In genomic region chr12:103734847-103735246, GRCh38 we compare ENCODE assay signal across 38 cellular contexts.
"Had no signal": no experiment of that assay in that cellular context is flagged by ENCODE, and none has a peak within 500 bp of the region (broad histone marks: within the 10 kb centered on the region; RNA-seq: fewer than 3 reads in every experiment).

No MANE protein-coding gene starts in this region.

- H3K4me1 ChIP-seq: ascending aorta, body of pancreas, breast epithelium had no signal

- H3K9me3 ChIP-seq: body of pancreas had no signal

- H3K36me3 Mint-ChIP-seq: activated naive CD4-positive, alpha-beta T cell treated with anti-CD3 and anti-CD28 coated beads, Interleukin-2, amount 10 ng/mL, durations not matched to agents 7 days and 5 days; activated naive CD8-positive, alpha-beta T cell treated with anti-CD3 and anti-CD28 coated beads for 36 hours; activated naive CD8-positive, alpha-beta T cell treated with anti-CD3 and anti-CD28 coated beads, Interleukin-2, amount 10 ng/mL, durations not matched to agents 7 days and 5 days; brain had no signal

- FAIRE-seq: astrocyte had no signal

- H3K27ac ChIP-seq: ascending aorta, body of pancreas, brain microvascular endothelial cell, breast epithelium, cardiac muscle cell had no signal

- DNase-seq: activated effector memory CD4-positive, alpha-beta T cell treated with anti-CD3 and anti-CD28 coated beads, Interleukin-2, amount 50 U/mL, for 16 hours; activated effector memory CD4-positive, alpha-beta T cell treated with Interleukin-2 at 50 U/mL for 16 hours; activated gamma-delta T cell; activated gamma-delta T cell treated with Interleukin-2 at 50 U/mL for 16 hours; activated naive CD4-positive, alpha-beta T cell; activated naive CD4-positive, alpha-beta T cell treated with anti-CD3 and anti-CD28 coated beads for 36 hours; activated naive CD4-positive, alpha-beta T cell treated with anti-CD3 and anti-CD28 coated beads, Interleukin-2, amount 10 ng/mL, durations not matched to agents 7 days and 5 days; activated naive CD4-positive, alpha-beta T cell treated with anti-CD3 and anti-CD28 coated beads, Interleukin-2, amount 50 U/mL, for 16 hours; activated naive CD4-positive, alpha-beta T cell treated with Interleukin-2 at 50 U/mL for 16 hours; activated naive CD8-positive, alpha-beta T cell treated with anti-CD3 and anti-CD28 coated beads for 36 hours; activated naive CD8-positive, alpha-beta T cell treated with anti-CD3 and anti-CD28 coated beads, Interleukin-2, amount 10 ng/mL, durations not matched to agents 7 days and 5 days; activated naive CD8-positive, alpha-beta T cell treated with anti-CD3 and anti-CD28 coated beads, Interleukin-2, amount 50 U/mL, for 24 hours; activated T-cell treated with anti-CD3 and anti-CD28 coated beads, Interleukin-2, amount 50 U/mL, for 1 hour; activated T-cell treated with anti-CD3 and anti-CD28 coated beads, Interleukin-2, amount 50 U/mL, for 24 hours; activated T-cell treated with anti-CD3 and anti-CD28 coated beads, Interleukin-2, amount 50 U/mL, for 4 hours; activated T-cell treated with anti-CD3 and anti-CD28 coated beads, Interleukin-2, amount 50 U/mL, for 48 hours; activated T-cell treated with anti-CD3 and anti-CD28 coated beads, Interleukin-2, amount 50 U/mL, for 72 hours; amniotic stem cell; amygdala; anterior cingulate cortex; aorta; body of pancreas; brain microvascular endothelial cell; caudate nucleus; central memory CD4-positive, alpha-beta T cell; cerebellar nuclear complex had no signal

- H3K4me3 Mint-ChIP-seq: activated naive CD4-positive, alpha-beta T cell treated with anti-CD3 and anti-CD28 coated beads for 36 hours; activated naive CD4-positive, alpha-beta T cell treated with anti-CD3 and anti-CD28 coated beads, Interleukin-2, amount 10 ng/mL, durations not matched to agents 7 days and 5 days; activated naive CD4-positive, alpha-beta T cell treated with anti-CD3 and anti-CD28 coated beads, Interleukin-2, amount 50 U/mL, for 24 hours; activated naive CD8-positive, alpha-beta T cell; activated naive CD8-positive, alpha-beta T cell treated with anti-CD3 and anti-CD28 coated beads for 36 hours; activated naive CD8-positive, alpha-beta T cell treated with anti-CD3 and anti-CD28 coated beads, Interleukin-2, amount 10 ng/mL, durations not matched to agents 7 days and 5 days; activated naive CD8-positive, alpha-beta T cell treated with anti-CD3 and anti-CD28 coated beads, Interleukin-2, amount 50 U/mL, for 24 hours; activated T-cell treated with anti-CD3 and anti-CD28 coated beads, Interleukin-2, amount 50 U/mL, for 24 hours; activated T-cell treated with anti-CD3 and anti-CD28 coated beads, Interleukin-2, amount 50 U/mL, for 4 hours; activated T-cell treated with anti-CD3 and anti-CD28 coated beads, Interleukin-2, amount 50 U/mL, for 72 hours; activated T-helper 1 cell treated with anti-CD3 and anti-CD28 coated beads, Interleukin-12 subunit alpha, Interleukin-12 subunit beta, Interleukin-2, Interleukin-4 antibody, amounts not matched to agents 30 ng/mL and 10 ng/mL and 1 ng/mL, durations not matched to agents 14 hours and 24 hours and 36 hours; activated T-helper 17 cell treated with anti-CD3 and anti-CD28 coated beads, Interleukin-2, amount 50 U/mL, for 72 hours; brain; central memory CD8-positive, alpha-beta T cell had no signal

- H3K27ac Mint-ChIP-seq: activated naive CD4-positive, alpha-beta T cell treated with anti-CD3 and anti-CD28 coated beads for 36 hours; activated naive CD4-positive, alpha-beta T cell treated with anti-CD3 and anti-CD28 coated beads, Interleukin-2, amount 10 ng/mL, durations not matched to agents 7 days and 5 days; activated naive CD4-positive, alpha-beta T cell treated with anti-CD3 and anti-CD28 coated beads, Interleukin-2, amount 50 U/mL, for 24 hours; activated naive CD4-positive, alpha-beta T cell treated with anti-CD3 and anti-CD28 coated beads, Interleukin-2, amount 50 U/mL, for 72 hours; activated naive CD8-positive, alpha-beta T cell; activated naive CD8-positive, alpha-beta T cell treated with anti-CD3 and anti-CD28 coated beads for 36 hours; activated naive CD8-positive, alpha-beta T cell treated with anti-CD3 and anti-CD28 coated beads, Interleukin-2, amount 10 ng/mL, durations not matched to agents 7 days and 5 days; activated naive CD8-positive, alpha-beta T cell treated with anti-CD3 and anti-CD28 coated beads, Interleukin-2, amount 50 U/mL, for 24 hours; activated T-cell treated with anti-CD3 and anti-CD28 coated beads, Interleukin-2, amount 50 U/mL, for 24 hours; activated T-cell treated with anti-CD3 and anti-CD28 coated beads, Interleukin-2, amount 50 U/mL, for 72 hours; activated T-helper 1 cell treated with anti-CD3 and anti-CD28 coated beads, Interleukin-12 subunit alpha, Interleukin-12 subunit beta, Interleukin-2, Interleukin-4 antibody, amounts not matched to agents 30 ng/mL and 10 ng/mL and 1 ng/mL, durations not matched to agents 14 hours and 24 hours and 36 hours; activated T-helper 17 cell treated with anti-CD3 and anti-CD28 coated beads, Interleukin-2, amount 50 U/mL, for 72 hours; activated T-helper 2 cell treated with anti-CD3 and anti-CD28 coated beads, Interferon-gamma antibody, Interleukin-2, Interleukin-4, amounts not matched to agents 10 μg/mL and 5 μg/mL and 100 μg/mL, durations not matched to agents 14 hours and 24 hours and 36 hours; brain had no signal

- H3K4me3 ChIP-seq: ascending aorta, body of pancreas, breast epithelium, cardiac muscle cell had no signal

- H3K4me1 Mint-ChIP-seq: activated naive CD4-positive, alpha-beta T cell treated with anti-CD3 and anti-CD28 coated beads, Interleukin-2, amount 10 ng/mL, durations not matched to agents 7 days and 5 days; activated naive CD4-positive, alpha-beta T cell treated with anti-CD3 and anti-CD28 coated beads, Interleukin-2, amount 50 U/mL, for 24 hours; activated naive CD8-positive, alpha-beta T cell treated with anti-CD3 and anti-CD28 coated beads for 36 hours; activated naive CD8-positive, alpha-beta T cell treated with anti-CD3 and anti-CD28 coated beads, Interleukin-2, amount 10 ng/mL, durations not matched to agents 7 days and 5 days; activated naive CD8-positive, alpha-beta T cell treated with anti-CD3 and anti-CD28 coated beads, Interleukin-2, amount 50 U/mL, for 24 hours; activated T-helper 17 cell treated with anti-CD3 and anti-CD28 coated beads, Interleukin-2, amount 50 U/mL, for 72 hours; brain; central memory CD8-positive, alpha-beta T cell had no signal

- H3K27me3 ChIP-seq: ascending aorta, body of pancreas, brain microvascular endothelial cell, breast epithelium had no signal

- ATAC-seq: activated naive CD4-positive, alpha-beta T cell treated with anti-CD3 and anti-CD28 coated beads, Interleukin-2, amount 50 U/mL, for 72 hours; activated naive CD8-positive, alpha-beta T cell treated with anti-CD3 and anti-CD28 coated beads, Interleukin-2, amount 50 U/mL, for 24 hours; activated T-cell treated with anti-CD3 and anti-CD28 coated beads, Interleukin-2, amount 50 U/mL, for 4 hours; activated T-cell treated with anti-CD3 and anti-CD28 coated beads, Interleukin-2, amount 50 U/mL, for 72 hours; activated T-helper 17 cell treated with anti-CD3 and anti-CD28 coated beads, Interleukin-2, amount 50 U/mL, for 72 hours; body of pancreas had no signal

- H3K9me3 Mint-ChIP-seq: activated naive CD8-positive, alpha-beta T cell treated with anti-CD3 and anti-CD28 coated beads, Interleukin-2, amount 50 U/mL, for 24 hours; activated T-cell treated with anti-CD3 and anti-CD28 coated beads, Interleukin-2, amount 50 U/mL, for 4 hours; activated T-helper 1 cell treated with anti-CD3 and anti-CD28 coated beads, Interleukin-12 subunit alpha, Interleukin-12 subunit beta, Interleukin-2, Interleukin-4 antibody, amounts not matched to agents 30 ng/mL and 10 ng/mL and 1 ng/mL, durations not matched to agents 14 hours and 24 hours and 36 hours; activated T-helper 2 cell treated with anti-CD3 and anti-CD28 coated beads, Interferon-gamma antibody, Interleukin-2, Interleukin-4, amounts not matched to agents 10 μg/mL and 5 μg/mL and 100 μg/mL, durations not matched to agents 14 hours and 24 hours and 36 hours; central memory CD8-positive, alpha-beta T cell had no signal

- H3K36me3 ChIP-seq: ascending aorta, brain microvascular endothelial cell, breast epithelium, cardiac muscle cell had no signal
